ENCODE assay signal across 1 cellular context in the genomic region with DNA sequence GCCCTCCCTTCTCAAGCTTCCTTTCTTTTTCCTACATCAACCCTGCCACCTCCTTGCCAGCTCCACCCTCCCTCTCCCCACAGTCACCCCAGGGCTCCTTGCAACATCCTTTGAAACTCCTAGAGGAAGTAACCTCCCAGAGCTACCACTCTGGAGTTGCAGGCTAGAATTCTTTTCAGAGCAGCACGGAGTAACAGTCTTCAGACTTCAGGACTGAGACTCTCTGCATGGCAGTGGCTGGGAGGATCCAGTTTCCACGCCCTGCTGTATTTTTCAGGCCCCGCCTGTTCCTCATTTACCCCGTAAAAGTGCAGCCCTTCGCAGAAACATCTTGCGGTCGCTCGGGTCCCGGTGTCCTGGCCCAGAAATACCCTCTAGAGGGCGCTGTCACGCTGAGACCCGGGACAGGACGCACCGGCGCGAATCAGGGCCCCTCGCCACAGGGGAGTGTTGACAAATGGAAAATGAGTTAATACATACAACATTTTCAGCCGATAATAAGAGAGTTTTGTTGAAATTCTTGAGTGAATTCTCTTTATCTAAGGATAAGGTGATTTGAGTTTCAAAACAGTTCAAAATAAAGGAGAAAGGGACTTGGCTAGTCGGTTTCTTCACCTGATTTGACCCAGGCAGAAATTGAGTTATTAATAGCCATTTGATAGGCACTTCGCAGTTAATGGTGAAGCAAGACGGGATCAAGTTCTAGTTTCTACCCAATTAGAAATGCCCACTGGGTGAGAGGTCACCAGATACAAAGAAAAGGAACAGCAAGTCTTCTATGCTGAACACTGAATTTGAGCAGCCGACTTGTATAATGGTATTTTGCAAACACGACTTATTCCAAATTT.
TF ChIP-seq lines count a peak whose summit lies in the region.

No MANE protein-coding gene starts in this region.

TF ChIP-seq in HEK293, 187 proteins besides CTCF, POLR2A, EP300 and RAD21 (continued from another document and continues in another):
- TF ChIP-seq, protein P1, sequence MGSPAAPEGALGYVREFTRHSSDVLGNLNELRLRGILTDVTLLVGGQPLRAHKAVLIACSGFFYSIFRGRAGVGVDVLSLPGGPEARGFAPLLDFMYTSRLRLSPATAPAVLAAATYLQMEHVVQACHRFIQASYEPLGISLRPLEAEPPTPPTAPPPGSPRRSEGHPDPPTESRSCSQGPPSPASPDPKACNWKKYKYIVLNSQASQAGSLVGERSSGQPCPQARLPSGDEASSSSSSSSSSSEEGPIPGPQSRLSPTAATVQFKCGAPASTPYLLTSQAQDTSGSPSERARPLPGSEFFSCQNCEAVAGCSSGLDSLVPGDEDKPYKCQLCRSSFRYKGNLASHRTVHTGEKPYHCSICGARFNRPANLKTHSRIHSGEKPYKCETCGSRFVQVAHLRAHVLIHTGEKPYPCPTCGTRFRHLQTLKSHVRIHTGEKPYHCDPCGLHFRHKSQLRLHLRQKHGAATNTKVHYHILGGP (tag by site-specific recombination; IDR thresholded peaks at IDR 0.05): no peak
- no peak for TF ChIP-seq ZNF112 (tag by site-specific recombination; IDR thresholded peaks at IDR 0.05)
- TF ChIP-seq ZIC2 (tag by site-specific recombination; IDR thresholded peaks at IDR 0.05): no peak; the same call in 1 of the 2 replicates
- TF ChIP-seq, protein P2, sequence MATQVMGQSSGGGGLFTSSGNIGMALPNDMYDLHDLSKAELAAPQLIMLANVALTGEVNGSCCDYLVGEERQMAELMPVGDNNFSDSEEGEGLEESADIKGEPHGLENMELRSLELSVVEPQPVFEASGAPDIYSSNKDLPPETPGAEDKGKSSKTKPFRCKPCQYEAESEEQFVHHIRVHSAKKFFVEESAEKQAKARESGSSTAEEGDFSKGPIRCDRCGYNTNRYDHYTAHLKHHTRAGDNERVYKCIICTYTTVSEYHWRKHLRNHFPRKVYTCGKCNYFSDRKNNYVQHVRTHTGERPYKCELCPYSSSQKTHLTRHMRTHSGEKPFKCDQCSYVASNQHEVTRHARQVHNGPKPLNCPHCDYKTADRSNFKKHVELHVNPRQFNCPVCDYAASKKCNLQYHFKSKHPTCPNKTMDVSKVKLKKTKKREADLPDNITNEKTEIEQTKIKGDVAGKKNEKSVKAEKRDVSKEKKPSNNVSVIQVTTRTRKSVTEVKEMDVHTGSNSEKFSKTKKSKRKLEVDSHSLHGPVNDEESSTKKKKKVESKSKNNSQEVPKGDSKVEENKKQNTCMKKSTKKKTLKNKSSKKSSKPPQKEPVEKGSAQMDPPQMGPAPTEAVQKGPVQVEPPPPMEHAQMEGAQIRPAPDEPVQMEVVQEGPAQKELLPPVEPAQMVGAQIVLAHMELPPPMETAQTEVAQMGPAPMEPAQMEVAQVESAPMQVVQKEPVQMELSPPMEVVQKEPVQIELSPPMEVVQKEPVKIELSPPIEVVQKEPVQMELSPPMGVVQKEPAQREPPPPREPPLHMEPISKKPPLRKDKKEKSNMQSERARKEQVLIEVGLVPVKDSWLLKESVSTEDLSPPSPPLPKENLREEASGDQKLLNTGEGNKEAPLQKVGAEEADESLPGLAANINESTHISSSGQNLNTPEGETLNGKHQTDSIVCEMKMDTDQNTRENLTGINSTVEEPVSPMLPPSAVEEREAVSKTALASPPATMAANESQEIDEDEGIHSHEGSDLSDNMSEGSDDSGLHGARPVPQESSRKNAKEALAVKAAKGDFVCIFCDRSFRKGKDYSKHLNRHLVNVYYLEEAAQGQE (tag by site-specific recombination; IDR thresholded peaks at IDR 0.05): no peak
- TF ChIP-seq ZNF114 (tag by site-specific recombination; IDR thresholded peaks at IDR 0.05): no peak
- TF ChIP-seq, protein P3, sequence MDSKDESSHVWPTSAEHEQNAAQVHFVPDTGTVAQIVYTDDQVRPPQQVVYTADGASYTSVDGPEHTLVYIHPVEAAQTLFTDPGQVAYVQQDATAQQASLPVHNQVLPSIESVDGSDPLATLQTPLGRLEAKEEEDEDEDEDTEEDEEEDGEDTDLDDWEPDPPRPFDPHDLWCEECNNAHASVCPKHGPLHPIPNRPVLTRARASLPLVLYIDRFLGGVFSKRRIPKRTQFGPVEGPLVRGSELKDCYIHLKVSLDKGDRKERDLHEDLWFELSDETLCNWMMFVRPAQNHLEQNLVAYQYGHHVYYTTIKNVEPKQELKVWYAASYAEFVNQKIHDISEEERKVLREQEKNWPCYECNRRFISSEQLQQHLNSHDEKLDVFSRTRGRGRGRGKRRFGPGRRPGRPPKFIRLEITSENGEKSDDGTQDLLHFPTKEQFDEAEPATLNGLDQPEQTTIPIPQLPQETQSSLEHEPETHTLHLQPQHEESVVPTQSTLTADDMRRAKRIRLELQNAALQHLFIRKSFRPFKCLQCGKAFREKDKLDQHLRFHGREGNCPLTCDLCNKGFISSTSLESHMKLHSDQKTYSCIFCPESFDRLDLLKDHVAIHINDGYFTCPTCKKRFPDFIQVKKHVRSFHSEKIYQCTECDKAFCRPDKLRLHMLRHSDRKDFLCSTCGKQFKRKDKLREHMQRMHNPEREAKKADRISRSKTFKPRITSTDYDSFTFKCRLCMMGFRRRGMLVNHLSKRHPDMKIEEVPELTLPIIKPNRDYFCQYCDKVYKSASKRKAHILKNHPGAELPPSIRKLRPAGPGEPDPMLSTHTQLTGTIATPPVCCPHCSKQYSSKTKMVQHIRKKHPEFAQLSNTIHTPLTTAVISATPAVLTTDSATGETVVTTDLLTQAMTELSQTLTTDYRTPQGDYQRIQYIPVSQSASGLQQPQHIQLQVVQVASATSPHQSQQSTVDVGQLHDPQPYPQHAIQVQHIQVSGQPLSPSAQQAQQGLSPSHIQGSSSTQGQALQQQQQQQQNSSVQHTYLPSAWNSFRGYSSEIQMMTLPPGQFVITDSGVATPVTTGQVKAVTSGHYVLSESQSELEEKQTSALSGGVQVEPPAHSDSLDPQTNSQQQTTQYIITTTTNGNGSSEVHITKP (tag by site-specific recombination; IDR thresholded peaks at IDR 0.05): no peak
- TF ChIP-seq FEZF1 (tag by site-specific recombination; IDR thresholded peaks at IDR 0.05): no peak
- 0 out of 2 replicates have a peak, but pooled peaks have one; percentile 46 for TF ChIP-seq ZNF2 (tag by site-specific recombination; IDR thresholded peaks at IDR 0.05)
- no peak for TF ChIP-seq SP7 (tag by site-specific recombination; IDR thresholded peaks at IDR 0.05)
- TF ChIP-seq, protein P4, sequence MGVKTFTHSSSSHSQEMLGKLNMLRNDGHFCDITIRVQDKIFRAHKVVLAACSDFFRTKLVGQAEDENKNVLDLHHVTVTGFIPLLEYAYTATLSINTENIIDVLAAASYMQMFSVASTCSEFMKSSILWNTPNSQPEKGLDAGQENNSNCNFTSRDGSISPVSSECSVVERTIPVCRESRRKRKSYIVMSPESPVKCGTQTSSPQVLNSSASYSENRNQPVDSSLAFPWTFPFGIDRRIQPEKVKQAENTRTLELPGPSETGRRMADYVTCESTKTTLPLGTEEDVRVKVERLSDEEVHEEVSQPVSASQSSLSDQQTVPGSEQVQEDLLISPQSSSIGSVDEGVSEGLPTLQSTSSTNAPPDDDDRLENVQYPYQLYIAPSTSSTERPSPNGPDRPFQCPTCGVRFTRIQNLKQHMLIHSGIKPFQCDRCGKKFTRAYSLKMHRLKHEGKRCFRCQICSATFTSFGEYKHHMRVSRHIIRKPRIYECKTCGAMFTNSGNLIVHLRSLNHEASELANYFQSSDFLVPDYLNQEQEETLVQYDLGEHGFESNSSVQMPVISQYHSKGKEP (tag by site-specific recombination; IDR thresholded peaks at IDR 0.05): no peak
- TF ChIP-seq ZNF221 (tag by site-specific recombination; IDR thresholded peaks at IDR 0.05; ENCODE audit: borderline replicate concordance): no peak
- peak; percentile 27; the same call in 1 of the 2 replicates for TF ChIP-seq KLF1 (tag by site-specific recombination; IDR thresholded peaks at IDR 0.05)
- TF ChIP-seq, protein P5, sequence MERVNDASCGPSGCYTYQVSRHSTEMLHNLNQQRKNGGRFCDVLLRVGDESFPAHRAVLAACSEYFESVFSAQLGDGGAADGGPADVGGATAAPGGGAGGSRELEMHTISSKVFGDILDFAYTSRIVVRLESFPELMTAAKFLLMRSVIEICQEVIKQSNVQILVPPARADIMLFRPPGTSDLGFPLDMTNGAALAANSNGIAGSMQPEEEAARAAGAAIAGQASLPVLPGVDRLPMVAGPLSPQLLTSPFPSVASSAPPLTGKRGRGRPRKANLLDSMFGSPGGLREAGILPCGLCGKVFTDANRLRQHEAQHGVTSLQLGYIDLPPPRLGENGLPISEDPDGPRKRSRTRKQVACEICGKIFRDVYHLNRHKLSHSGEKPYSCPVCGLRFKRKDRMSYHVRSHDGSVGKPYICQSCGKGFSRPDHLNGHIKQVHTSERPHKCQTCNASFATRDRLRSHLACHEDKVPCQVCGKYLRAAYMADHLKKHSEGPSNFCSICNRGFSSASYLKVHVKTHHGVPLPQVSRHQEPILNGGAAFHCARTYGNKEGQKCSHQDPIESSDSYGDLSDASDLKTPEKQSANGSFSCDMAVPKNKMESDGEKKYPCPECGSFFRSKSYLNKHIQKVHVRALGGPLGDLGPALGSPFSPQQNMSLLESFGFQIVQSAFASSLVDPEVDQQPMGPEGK (tag by site-specific recombination; IDR thresholded peaks at IDR 0.05): no peak
- peak; percentile 41; the same call in 1 of the 2 replicates for TF ChIP-seq ZNF335 (tag by site-specific recombination; conservative IDR thresholded peaks at IDR 0.05)
- TF ChIP-seq ZNF626 (tag by site-specific recombination; IDR thresholded peaks at IDR 0.05): no peak
- no peak for TF ChIP-seq ZNF529 (tag by site-specific recombination; IDR thresholded peaks at IDR 0.05; ENCODE audit: insufficient replicate concordance)
- TF ChIP-seq ZEB2 (tag by site-specific recombination; IDR thresholded peaks at IDR 0.05): 0 out of 2 replicates have a peak, but pooled peaks have one; percentile 40
- no peak for TF ChIP-seq ZBTB1 (tag by site-specific recombination; IDR thresholded peaks at IDR 0.05)
- TF ChIP-seq, protein P6, sequence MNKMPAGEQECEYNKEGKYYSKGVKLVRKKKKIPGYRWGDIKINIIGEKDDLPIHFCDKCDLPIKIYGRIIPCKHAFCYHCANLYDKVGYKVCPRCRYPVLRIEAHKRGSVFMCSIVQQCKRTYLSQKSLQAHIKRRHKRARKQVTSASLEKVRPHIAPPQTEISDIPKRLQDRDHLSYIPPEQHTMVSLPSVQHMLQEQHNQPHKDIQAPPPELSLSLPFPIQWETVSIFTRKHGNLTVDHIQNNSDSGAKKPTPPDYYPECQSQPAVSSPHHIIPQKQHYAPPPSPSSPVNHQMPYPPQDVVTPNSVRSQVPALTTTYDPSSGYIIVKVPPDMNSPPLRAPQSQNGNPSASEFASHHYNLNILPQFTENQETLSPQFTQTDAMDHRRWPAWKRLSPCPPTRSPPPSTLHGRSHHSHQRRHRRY (tag by site-specific recombination; IDR thresholded peaks at IDR 0.05): no peak
- TF ChIP-seq ZNF423 (tag by site-specific recombination; IDR thresholded peaks at IDR 0.05): no peak
- TF ChIP-seq GLIS1 (tag by site-specific recombination; IDR thresholded peaks at IDR 0.05): 0 out of 2 replicates have a peak, but pooled peaks have one; percentile 12
- TF ChIP-seq, protein P7, sequence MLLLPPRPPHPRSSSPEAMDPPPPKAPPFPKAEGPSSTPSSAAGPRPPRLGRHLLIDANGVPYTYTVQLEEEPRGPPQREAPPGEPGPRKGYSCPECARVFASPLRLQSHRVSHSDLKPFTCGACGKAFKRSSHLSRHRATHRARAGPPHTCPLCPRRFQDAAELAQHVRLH (tag by site-specific recombination; IDR thresholded peaks at IDR 0.05): no peak
- TF ChIP-seq ZSCAN30 (tag by site-specific recombination; IDR thresholded peaks at IDR 0.05): no peak
- no peak for TF ChIP-seq ZSCAN23 (tag by site-specific recombination; IDR thresholded peaks at IDR 0.05)
- TF ChIP-seq BCL11B (tag by site-specific recombination; IDR thresholded peaks at IDR 0.05; ENCODE audit: low read depth): no peak
- TF ChIP-seq ZNF146 (tag by site-specific recombination; IDR thresholded peaks at IDR 0.05): no peak
- TF ChIP-seq ZFP37 (tag by site-specific recombination; IDR thresholded peaks at IDR 0.05): 0 out of 2 replicates have a peak, but pooled peaks have one; percentile 42
- TF ChIP-seq, protein P8, sequence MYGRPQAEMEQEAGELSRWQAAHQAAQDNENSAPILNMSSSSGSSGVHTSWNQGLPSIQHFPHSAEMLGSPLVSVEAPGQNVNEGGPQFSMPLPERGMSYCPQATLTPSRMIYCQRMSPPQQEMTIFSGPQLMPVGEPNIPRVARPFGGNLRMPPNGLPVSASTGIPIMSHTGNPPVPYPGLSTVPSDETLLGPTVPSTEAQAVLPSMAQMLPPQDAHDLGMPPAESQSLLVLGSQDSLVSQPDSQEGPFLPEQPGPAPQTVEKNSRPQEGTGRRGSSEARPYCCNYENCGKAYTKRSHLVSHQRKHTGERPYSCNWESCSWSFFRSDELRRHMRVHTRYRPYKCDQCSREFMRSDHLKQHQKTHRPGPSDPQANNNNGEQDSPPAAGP (tag by site-specific recombination; IDR thresholded peaks at IDR 0.05): no peak
- TF ChIP-seq HOXA7 (CRISPR knock-in tag; IDR thresholded peaks at IDR 0.05; ENCODE audit: borderline replicate concordance): no peak
- TF ChIP-seq ZNF501 (tag by site-specific recombination; IDR thresholded peaks at IDR 0.05): peak; percentile 44; the same call in 1 of the 2 replicates
- TF ChIP-seq ZNF654 (tag by site-specific recombination; IDR thresholded peaks at IDR 0.05; ENCODE audit: low read depth): peak; percentile 69
- TF ChIP-seq ZNF132 (tag by site-specific recombination; IDR thresholded peaks at IDR 0.05; ENCODE audit: borderline replicate concordance): no peak
- TF ChIP-seq ZNF10 (tag by site-specific recombination; IDR thresholded peaks at IDR 0.05): 0 out of 2 replicates have a peak, but pooled peaks have one; percentile 40
- 0 out of 2 replicates have a peak, but pooled peaks have one; percentile 33 for TF ChIP-seq ZBTB17 (tag by site-specific recombination; IDR thresholded peaks at IDR 0.05)
- TF ChIP-seq, protein P9, sequence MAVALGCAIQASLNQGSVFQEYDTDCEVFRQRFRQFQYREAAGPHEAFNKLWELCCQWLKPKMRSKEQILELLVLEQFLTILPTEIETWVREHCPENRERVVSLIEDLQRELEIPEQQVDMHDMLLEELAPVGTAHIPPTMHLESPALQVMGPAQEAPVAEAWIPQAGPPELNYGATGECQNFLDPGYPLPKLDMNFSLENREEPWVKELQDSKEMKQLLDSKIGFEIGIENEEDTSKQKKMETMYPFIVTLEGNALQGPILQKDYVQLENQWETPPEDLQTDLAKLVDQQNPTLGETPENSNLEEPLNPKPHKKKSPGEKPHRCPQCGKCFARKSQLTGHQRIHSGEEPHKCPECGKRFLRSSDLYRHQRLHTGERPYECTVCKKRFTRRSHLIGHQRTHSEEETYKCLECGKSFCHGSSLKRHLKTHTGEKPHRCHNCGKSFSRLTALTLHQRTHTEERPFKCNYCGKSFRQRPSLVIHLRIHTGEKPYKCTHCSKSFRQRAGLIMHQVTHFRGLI (tag by site-specific recombination; IDR thresholded peaks at IDR 0.05): no peak
- TF ChIP-seq, protein P10, sequence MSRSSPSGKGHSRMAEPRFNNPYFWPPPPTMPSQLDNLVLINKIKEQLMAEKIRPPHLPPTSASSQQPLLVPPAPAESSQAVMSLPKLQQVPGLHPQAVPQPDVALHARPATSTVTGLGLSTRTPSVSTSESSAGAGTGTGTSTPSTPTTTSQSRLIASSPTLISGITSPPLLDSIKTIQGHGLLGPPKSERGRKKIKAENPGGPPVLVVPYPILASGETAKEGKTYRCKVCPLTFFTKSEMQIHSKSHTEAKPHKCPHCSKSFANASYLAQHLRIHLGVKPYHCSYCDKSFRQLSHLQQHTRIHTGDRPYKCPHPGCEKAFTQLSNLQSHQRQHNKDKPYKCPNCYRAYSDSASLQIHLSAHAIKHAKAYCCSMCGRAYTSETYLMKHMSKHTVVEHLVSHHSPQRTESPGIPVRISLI (tag by site-specific recombination; IDR thresholded peaks at IDR 0.05): no peak
- no peak for TF ChIP-seq ZNF175 (tag by site-specific recombination; IDR thresholded peaks at IDR 0.05)
- TF ChIP-seq OSR2 (tag by site-specific recombination; IDR thresholded peaks at IDR 0.05): no peak
- no peak for TF ChIP-seq ZNF426 (tag by site-specific recombination; IDR thresholded peaks at IDR 0.05)
- no peak for TF ChIP-seq ZNF211 (tag by site-specific recombination; IDR thresholded peaks at IDR 0.05; ENCODE audit: low read depth)
